ENCODE assay signal across 26 cellular contexts in the genomic region with DNA sequence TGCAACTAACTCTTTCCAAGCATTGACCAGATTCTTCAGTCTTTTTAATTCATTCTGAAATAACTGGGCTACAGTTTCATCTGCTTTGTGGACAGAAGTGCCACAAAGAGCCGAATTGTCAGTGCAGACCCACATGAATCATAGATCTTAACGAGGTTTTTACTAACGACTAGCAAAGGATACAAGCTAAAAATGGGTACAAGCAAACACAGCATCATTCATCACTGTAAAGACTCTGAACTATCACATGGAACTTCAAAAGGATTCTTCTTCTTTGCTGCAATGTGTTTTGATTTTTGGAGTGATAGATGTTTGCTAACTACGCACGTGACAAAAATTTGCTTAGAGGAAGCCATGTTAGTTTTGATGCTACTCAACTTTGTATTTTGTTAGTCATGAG.
"Had no signal": no experiment of that assay in that cellular context is flagged by ENCODE, and none has a peak within 500 bp of the region (broad histone marks: within the 10 kb centered on the region; RNA-seq: fewer than 3 reads in every experiment).

No MANE protein-coding gene starts in this region.

- H3K4me3 Mint-ChIP-seq: activated CD4-positive, alpha-beta memory T cell treated with anti-CD3 and anti-CD28 coated beads, Interleukin-2, amount 10 ng/mL, durations not matched to agents 7 days and 5 days; activated CD4-positive, alpha-beta T cell treated with anti-CD3 and anti-CD28 coated beads, Interleukin-2, amount 10 ng/mL, durations not matched to agents 7 days and 5 days; activated naive CD4-positive, alpha-beta T cell treated with anti-CD3 and anti-CD28 coated beads, Interleukin-2, amount 10 ng/mL, durations not matched to agents 7 days and 5 days; activated naive CD8-positive, alpha-beta T cell treated with anti-CD3 and anti-CD28 coated beads, Interleukin-2, amount 10 ng/mL, durations not matched to agents 7 days and 5 days; activated T-cell treated with anti-CD3 and anti-CD28 coated beads, Interleukin-2, amount 50 U/mL, for 24 hours; activated T-cell treated with anti-CD3 and anti-CD28 coated beads, Interleukin-2, amount 50 U/mL, for 72 hours; central memory CD8-positive, alpha-beta T cell; dendritic cell treated with granulocyte-macrophage colony-stimulating factor and Interleukin-4, amounts not matched to agents 40 ng/mL and 50 ng/mL, for 4 days; effector memory CD8-positive, alpha-beta T cell; T-helper 17 cell; T-helper 2 cell treated with Interferon-gamma antibody and Interleukin-4, amounts not matched to agents 5 μg/mL and 100 μg/mL, for 36 hours had no signal

- H3K27me3 Mint-ChIP-seq: activated CD4-positive, alpha-beta memory T cell treated with anti-CD3 and anti-CD28 coated beads, Interleukin-2, amount 10 ng/mL, durations not matched to agents 7 days and 5 days; activated CD4-positive, alpha-beta T cell treated with anti-CD3 and anti-CD28 coated beads, Interleukin-2, amount 10 ng/mL, durations not matched to agents 7 days and 5 days; activated naive CD4-positive, alpha-beta T cell treated with anti-CD3 and anti-CD28 coated beads, Interleukin-2, amount 10 ng/mL, durations not matched to agents 7 days and 5 days; central memory CD8-positive, alpha-beta T cell; dendritic cell treated with granulocyte-macrophage colony-stimulating factor and Interleukin-4, amounts not matched to agents 40 ng/mL and 50 ng/mL, for 4 days; effector memory CD8-positive, alpha-beta T cell; T-helper 17 cell had no signal

- H3K36me3 Mint-ChIP-seq: activated naive CD4-positive, alpha-beta T cell treated with anti-CD3 and anti-CD28 coated beads, Interleukin-2, amount 10 ng/mL, durations not matched to agents 7 days and 5 days; activated naive CD4-positive, alpha-beta T cell treated with anti-CD3 and anti-CD28 coated beads, Interleukin-2, amount 50 U/mL, for 72 hours; activated naive CD8-positive, alpha-beta T cell treated with anti-CD3 and anti-CD28 coated beads, Interleukin-2, amount 10 ng/mL, durations not matched to agents 7 days and 5 days had no signal

- H3K4me1 Mint-ChIP-seq: activated CD4-positive, alpha-beta memory T cell treated with anti-CD3 and anti-CD28 coated beads, Interleukin-2, amount 10 ng/mL, durations not matched to agents 7 days and 5 days; activated CD4-positive, alpha-beta T cell treated with anti-CD3 and anti-CD28 coated beads, Interleukin-2, amount 10 ng/mL, durations not matched to agents 7 days and 5 days; activated naive CD4-positive, alpha-beta T cell treated with anti-CD3 and anti-CD28 coated beads, Interleukin-2, amount 10 ng/mL, durations not matched to agents 7 days and 5 days; activated naive CD8-positive, alpha-beta T cell treated with anti-CD3 and anti-CD28 coated beads, Interleukin-2, amount 10 ng/mL, durations not matched to agents 7 days and 5 days; central memory CD8-positive, alpha-beta T cell; T-helper 17 cell had no signal

- H3K27ac Mint-ChIP-seq: activated CD4-positive, alpha-beta memory T cell treated with anti-CD3 and anti-CD28 coated beads, Interleukin-2, amount 10 ng/mL, durations not matched to agents 7 days and 5 days; activated CD4-positive, alpha-beta T cell treated with anti-CD3 and anti-CD28 coated beads, Interleukin-2, amount 10 ng/mL, durations not matched to agents 7 days and 5 days; activated naive CD4-positive, alpha-beta T cell treated with anti-CD3 and anti-CD28 coated beads, Interleukin-2, amount 50 U/mL, for 72 hours; activated naive CD8-positive, alpha-beta T cell treated with anti-CD3 and anti-CD28 coated beads, Interleukin-2, amount 10 ng/mL, durations not matched to agents 7 days and 5 days; activated T-cell treated with anti-CD3 and anti-CD28 coated beads, Interleukin-2, amount 50 U/mL, for 24 hours; activated T-cell treated with anti-CD3 and anti-CD28 coated beads, Interleukin-2, amount 50 U/mL, for 72 hours; dendritic cell treated with granulocyte-macrophage colony-stimulating factor and Interleukin-4, amounts not matched to agents 40 ng/mL and 50 ng/mL, for 4 days; effector memory CD8-positive, alpha-beta T cell; T-helper 17 cell; T-helper 2 cell treated with Interferon-gamma antibody and Interleukin-4, amounts not matched to agents 5 μg/mL and 100 μg/mL, for 36 hours had no signal

- DNase-seq: activated CD4-positive, alpha-beta memory T cell treated with anti-CD3 and anti-CD28 coated beads, Interleukin-2, amount 10 ng/mL, durations not matched to agents 7 days and 5 days; activated CD4-positive, alpha-beta T cell treated with anti-CD3 and anti-CD28 coated beads for 1 hour; activated CD4-positive, alpha-beta T cell treated with anti-CD3 and anti-CD28 coated beads for 4 hours; activated CD4-positive, alpha-beta T cell treated with anti-CD3 and anti-CD28 coated beads, Interleukin-2, amount 10 ng/mL, durations not matched to agents 7 days and 5 days; activated CD4-positive, alpha-beta T cell treated with anti-CD3 and anti-CD28 coated beads, Interleukin-2, amount 50 U/mL, for 4 hours; activated CD4-positive, CD25-positive, alpha-beta regulatory T cell; activated CD8-positive, alpha-beta memory T cell treated with anti-CD3 and anti-CD28 coated beads, Interleukin-2, amount 50 U/mL, for 48 hours; activated gamma-delta T cell; activated naive CD4-positive, alpha-beta T cell; activated naive CD4-positive, alpha-beta T cell treated with anti-CD3 and anti-CD28 coated beads, Interleukin-2, amount 10 ng/mL, durations not matched to agents 7 days and 5 days; activated naive CD8-positive, alpha-beta T cell treated with anti-CD3 and anti-CD28 coated beads, Interleukin-2, amount 10 ng/mL, durations not matched to agents 7 days and 5 days; activated T-cell treated with anti-CD3 and anti-CD28 coated beads for 4 hours; activated T-cell treated with anti-CD3 and anti-CD28 coated beads, Interleukin-2, amount 50 U/mL, for 24 hours; activated T-cell treated with anti-CD3 and anti-CD28 coated beads, Interleukin-2, amount 50 U/mL, for 72 hours; brain microvascular endothelial cell; effector CD4-positive, alpha-beta T cell; effector memory CD8-positive, alpha-beta T cell; erythroblast; head of caudate nucleus; hippocampal formation; T-helper 17 cell; T1000 had no signal

- H3K9me3 Mint-ChIP-seq: activated naive CD4-positive, alpha-beta T cell treated with anti-CD3 and anti-CD28 coated beads, Interleukin-2, amount 50 U/mL, for 72 hours; central memory CD8-positive, alpha-beta T cell had no signal
